Comparison of ENCODE assay signal across 1 cellular context in genomic region chr2:151638188-151638933, GRCh38.
A peak's percentile ranks its signal among the peaks of the same experiment; 100 is the strongest.
TF ChIP-seq lines count a peak whose summit lies in the region.

No MANE protein-coding gene starts in this region.

TF ChIP-seq in HepG2, 621 proteins besides CTCF, POLR2A, EP300 and RAD21 (continued from another document and continues in another):
- TF ChIP-seq ZBTB33 (CRISPR knock-in tag; IDR thresholded peaks at IDR 0.05) = no peak
- no peak for TF ChIP-seq KAT7 (CRISPR knock-in tag; IDR thresholded peaks at IDR 0.05; ENCODE audit: borderline replicate concordance)
- TF ChIP-seq ZBTB10 (CRISPR knock-in tag; IDR thresholded peaks at IDR 0.05; ENCODE audit: borderline replicate concordance) = no peak
- TF ChIP-seq USF2 (IDR thresholded peaks at IDR 0.05; ENCODE audit: low read depth, low read length) = peak; percentile 22; the same call in 1 of the 2 replicates
- TF ChIP-seq USF2 (CRISPR knock-in tag; IDR thresholded peaks at IDR 0.05; ENCODE audit: borderline replicate concordance) = peak; percentile 60; the same call in 1 of the 2 replicates
- TF ChIP-seq ZNF556 (CRISPR knock-in tag; IDR thresholded peaks at IDR 0.05; ENCODE audit: borderline replicate concordance) = 0 out of 2 replicates have a peak, but pooled peaks have one; percentile 26
- peak; percentile 36; the same call in 1 of the 2 replicates for TF ChIP-seq RXRB (CRISPR knock-in tag; IDR thresholded peaks at IDR 0.05; ENCODE audit: borderline replicate concordance)
- TF ChIP-seq TBX3 (IDR thresholded peaks at IDR 0.05; ENCODE audit: borderline replicate concordance) = peak; percentile 79; the same call in 1 of the 2 replicates
- TF ChIP-seq CENPT (CRISPR knock-in tag; IDR thresholded peaks at IDR 0.05; ENCODE audit: low read depth) = no peak
- TF ChIP-seq TGIF2 (CRISPR knock-in tag; IDR thresholded peaks at IDR 0.05) = 0 out of 2 replicates have a peak, but pooled peaks have one; percentile 55
- no peak for TF ChIP-seq CHD4 (IDR thresholded peaks at IDR 0.05; ENCODE audit: borderline replicate concordance, low read length)
- TF ChIP-seq SOX5 (CRISPR knock-in tag; IDR thresholded peaks at IDR 0.05; ENCODE audit: borderline replicate concordance) = peak; percentile 56
- TF ChIP-seq AKNA (CRISPR knock-in tag; IDR thresholded peaks at IDR 0.05; ENCODE audit: borderline replicate concordance) = no peak
- peak; percentile 74; the same call in 1 of the 2 replicates for TF ChIP-seq MTF2 (CRISPR knock-in tag; IDR thresholded peaks at IDR 0.05; ENCODE audit: borderline replicate concordance)
- TF ChIP-seq ERF (CRISPR knock-in tag; IDR thresholded peaks at IDR 0.05) = 0 out of 2 replicates have a peak, but pooled peaks have one; percentile 28
- TF ChIP-seq TARDBP (CRISPR knock-in tag; IDR thresholded peaks at IDR 0.05) = peak; percentile 67
- TF ChIP-seq PAXIP1 (CRISPR knock-in tag; conservative IDR thresholded peaks at IDR 0.05) = peak; percentile 65
- peak; percentile 42; the same call in 1 of the 2 replicates for TF ChIP-seq GFI1 (CRISPR knock-in tag; IDR thresholded peaks at IDR 0.05; ENCODE audit: borderline replicate concordance)
- no peak for TF ChIP-seq ETV5 (CRISPR knock-in tag; IDR thresholded peaks at IDR 0.05; ENCODE audit: borderline replicate concordance)
- TF ChIP-seq ADNP (CRISPR knock-in tag; IDR thresholded peaks at IDR 0.05) = no peak
- peak; percentile 43 for TF ChIP-seq ASH2L (IDR thresholded peaks at IDR 0.05; ENCODE audit: insufficient read length, low read depth, low read length)
- no peak for TF ChIP-seq DBP (CRISPR knock-in tag; IDR thresholded peaks at IDR 0.05; ENCODE audit: not compliant biosample characterization)
- TF ChIP-seq NFIC (IDR thresholded peaks at IDR 0.05; ENCODE audit: low read length) = peak; percentile 44; the same call in 1 of the 2 replicates
- TF ChIP-seq YEATS4 (CRISPR knock-in tag; IDR thresholded peaks at IDR 0.05; ENCODE audit: borderline replicate concordance) = 0 out of 2 replicates have a peak, but pooled peaks have one; percentile 29
- peak; percentile 61; the same call in 1 of the 2 replicates for TF ChIP-seq ARID4A (CRISPR knock-in tag; IDR thresholded peaks at IDR 0.05; ENCODE audit: borderline replicate concordance)
- TF ChIP-seq FOXK1 (CRISPR knock-in tag; IDR thresholded peaks at IDR 0.05; ENCODE audit: borderline replicate concordance, low read depth) = no peak
- TF ChIP-seq PITX1 (CRISPR knock-in tag; IDR thresholded peaks at IDR 0.05) = peak; percentile 76
- peak; percentile 61; the same call in 1 of the 2 replicates for TF ChIP-seq FOXP4 (CRISPR knock-in tag; IDR thresholded peaks at IDR 0.05)
- no peak for TF ChIP-seq ZNF17 (CRISPR knock-in tag; IDR thresholded peaks at IDR 0.05)
